ENCODE assay signal across 8 cellular contexts in genomic region chr6:11711644-11711993, GRCh38.
DNase-seq lines count a peak whose midpoint lies in the region; ATAC-seq and TF ChIP-seq lines count a peak whose summit lies in the region.
"Had no signal": no experiment of that assay in that cellular context is flagged by ENCODE, and none has a peak within 500 bp of the region (broad histone marks: within the 10 kb centered on the region; RNA-seq: fewer than 3 reads in every experiment).

No MANE protein-coding gene starts in this region.

- no peaks in the 10 kb centered on the region for H3K9me3 ChIP-seq in esophagus squamous epithelium

- whole genome bisulfite sequencing in esophagus squamous epithelium, 2 donors: 6 to 22% methylated on average over 5 to 7 of the region's 7 CpGs

- H3K4me3 ChIP-seq in esophagus squamous epithelium: peak overlapping the region in 1 of 4 donors; percentile 23

- peak overlapping the region in 3 of 4 donors; percentile 43 to 61 (median 60) for H3K27ac ChIP-seq in esophagus squamous epithelium

- intact Hi-C loops in esophagus squamous epithelium (cut with DNase I): no loop called here

- TF ChIP-seq CTCF in esophagus squamous epithelium (IDR thresholded peaks at IDR 0.05) (no peak), omental fat pad (IDR thresholded peaks at IDR 0.05) (no peak)

- DNase-seq in activated CD4-positive, alpha-beta T cell treated with anti-CD3 and anti-CD28 coated beads for 48 hours: peak; percentile 88
- DNase-seq in esophagus squamous epithelium (lab: John Stamatoyannopoulos, UW): no peak
- peak; percentile 78 for DNase-seq in stimulated activated naive CD4-positive, alpha-beta T cell treated with Interleukin-2 at 50 U/mL for 16 hours (lab: John Stamatoyannopoulos, UW)
- DNase-seq in omental fat pad (ENCODE audit: low spot score): no peak
- no peak for DNase-seq in RKO (ENCODE audit: low spot score)
- DNase-seq: NCI-H1694 treated with DMSO at 0.1 percent for 48 hours had no signal

- H3K27me3 ChIP-seq in esophagus squamous epithelium: no peaks in the 10 kb centered on the region

- ATAC-seq in GM21526 (IDR thresholded peaks at IDR 0.05; ENCODE audit: low FRiP score, unreplicated experiment) (peak; percentile 54), omental fat pad (ENCODE audit: low FRiP score) (no peak), GM18861 (IDR thresholded peaks at IDR 0.05; ENCODE audit: unreplicated experiment) (no peak)

- peaks cover 20 to 36% (median 26%) of the 10 kb centered on the region in 3 donors for H3K4me1 ChIP-seq in esophagus squamous epithelium

- no peaks in the 10 kb centered on the region for H3K36me3 ChIP-seq in esophagus squamous epithelium

- TF ChIP-seq POLR2A in esophagus squamous epithelium (IDR thresholded peaks at IDR 0.05): no peak

Comparison
In these comparisons a context has a peak if more than half of its experiments do, and no peak if none do; other contexts are left out.
1. DNase-seq: peak in activated CD4-positive, alpha-beta T cell treated with anti-CD3 and anti-CD28 coated beads for 48 hours (single experiment) and stimulated activated naive CD4-positive, alpha-beta T cell treated with Interleukin-2 at 50 U/mL for 16 hours (single experiment); none in esophagus squamous epithelium (single experiment), omental fat pad (single experiment) and RKO (single experiment).